In genomic region chr17:44846206-44846605, GRCh38 we compare ENCODE assay signal across 33 cellular contexts. TPM values are rescaled to one million over a fixed set of nuclear protein-coding genes. Genes with fewer than 3 reads are reported as not detected.
A peak's percentile ranks its signal among the peaks of the same experiment; 100 is the strongest.
DNase-seq lines count a peak whose midpoint lies in the region; ATAC-seq and TF ChIP-seq lines count a peak whose summit lies in the region.
"Had no signal": no experiment of that assay in that cellular context is flagged by ENCODE, and none has a peak within 500 bp of the region (broad histone marks: within the 10 kb centered on the region; RNA-seq: fewer than 3 reads in every experiment).

No MANE protein-coding gene starts in this region.

- 78% methylated on average over 8 of the region's 8 CpGs for WGBS in right cardiac atrium
- no CpG with 5 or more reads among the region's 8 CpGs for WGBS in neuronal stem cell (ENCODE audit: extremely low coverage in 2 of 2, insufficient read length in 2 of 2, insufficient replicate concordance in 1 of 2), 2 donors
- no CpG with 5 or more reads among the region's 8 CpGs for WGBS in mesendoderm (ENCODE audit: extremely low coverage, insufficient coverage, low lambda C conversion rate)

- H3K4me3 Mint-ChIP-seq in WTC11 = no peak overlapping the region
- no peak overlapping the region for H3K4me3 Mint-ChIP-seq in activated T-helper 1 cell treated with anti-CD3 and anti-CD28 coated beads, Interleukin-12 subunit alpha, Interleukin-12 subunit beta, Interleukin-2, Interleukin-4 antibody, amounts not matched to agents 30 ng/mL and 10 ng/mL and 1 ng/mL, durations not matched to agents 14 hours and 24 hours and 36 hours
- H3K4me3 Mint-ChIP-seq: CD4-positive, alpha-beta T cell had no signal

- H3K36me3 ChIP-seq in left ventricle myocardium inferior (peaks cover 15% of the 10 kb centered on the region), neuronal stem cell (replicated peaks in 1 of 2; ENCODE audit: control insufficient read depth in 2 of 2, insufficient read depth in 2 of 2, low read length in 2 of 2) (peaks cover 12 to 27% of the 10 kb centered on the region in 2 donors), osteoblast (ENCODE audit: insufficient read depth, low read length) (peaks cover 10% of the 10 kb centered on the region), mesendoderm (ENCODE audit: control insufficient read depth, insufficient read depth, low read length) (peaks cover 3% of the 10 kb centered on the region)

- H3K27ac ChIP-seq in left ventricle myocardium inferior (replicated peaks) (peak overlapping the region; percentile 79), right cardiac atrium (ENCODE audit: low read length) (no peak overlapping the region), neuronal stem cell (replicated peaks; ENCODE audit: low read length) (no peak overlapping the region), osteoblast (ENCODE audit: low read depth, low read length) (no peak overlapping the region), mesendoderm (ENCODE audit: low read depth, low read length) (no peak overlapping the region)
- H3K27ac ChIP-seq: BLaER1 treated with 17β-estradiol and CSF1 and Interleukin-3, amounts not matched to agents 10 nM and 100 nM; PC-9; SJCRH30 had no signal

- no peaks in the 10 kb centered on the region for H3K27me3 Mint-ChIP-seq in WTC11 (ENCODE audit: low read depth)
- H3K27me3 Mint-ChIP-seq in activated T-helper 1 cell treated with anti-CD3 and anti-CD28 coated beads, Interleukin-12 subunit alpha, Interleukin-12 subunit beta, Interleukin-2, Interleukin-4 antibody, amounts not matched to agents 30 ng/mL and 10 ng/mL and 1 ng/mL, durations not matched to agents 14 hours and 24 hours and 36 hours (ENCODE audit: insufficient read depth) = no peaks in the 10 kb centered on the region
- H3K27me3 Mint-ChIP-seq: CD4-positive, alpha-beta T cell had no signal

- ATAC-seq in right cardiac atrium = no peak
- ATAC-seq in WTC11 = no peak
- ATAC-seq: HepG2, K562, Right ventricle myocardium inferior, SK-N-SH treated with all-trans-retinoic acid at 6 μM for 48 hours had no signal

- TF ChIP-seq CTCF in left ventricle myocardium inferior (IDR thresholded peaks at IDR 0.05; ENCODE audit: borderline replicate concordance) (no peak), WTC11 (IDR thresholded peaks at IDR 0.05) (no peak), osteoblast (IDR thresholded peaks at IDR 0.05; ENCODE audit: extremely low read depth, low read depth, low read length) (no peak)

- no peak overlapping the region for H3K56ac ChIP-seq in mesendoderm (ENCODE audit: low read length)

- peaks cover 11% of the 10 kb centered on the region for H3K36me3 Mint-ChIP-seq in WTC11
- H3K36me3 Mint-ChIP-seq in activated T-helper 1 cell treated with anti-CD3 and anti-CD28 coated beads, Interleukin-12 subunit alpha, Interleukin-12 subunit beta, Interleukin-2, Interleukin-4 antibody, amounts not matched to agents 30 ng/mL and 10 ng/mL and 1 ng/mL, durations not matched to agents 14 hours and 24 hours and 36 hours (ENCODE audit: low read depth) = peaks cover 15% of the 10 kb centered on the region

- CTCF ChIA-PET in WTC11 (lab: Charles Lee) = interaction anchor here (0.5 to 3.3 kb wide), 5 partner anchors 15 to 259 kb away, joined by 3 to 33 read pairs (median 4); no protein-coding TSS in a partner anchor

- H2AFZ ChIP-seq in neuronal stem cell (ENCODE audit: low read length) (no peak overlapping the region), osteoblast (ENCODE audit: low read length) (no peak overlapping the region)
- H2AFZ ChIP-seq: PC-9 had no signal

- H3K23ac ChIP-seq in neuronal stem cell (ENCODE audit: low read depth, low read length, poor library complexity) (no peak overlapping the region), mesendoderm (ENCODE audit: low read length) (no peak overlapping the region)

- H3K9me3 Mint-ChIP-seq in WTC11 = no peaks in the 10 kb centered on the region
- H3K9me3 Mint-ChIP-seq in activated T-helper 1 cell treated with anti-CD3 and anti-CD28 coated beads, Interleukin-12 subunit alpha, Interleukin-12 subunit beta, Interleukin-2, Interleukin-4 antibody, amounts not matched to agents 30 ng/mL and 10 ng/mL and 1 ng/mL, durations not matched to agents 14 hours and 24 hours and 36 hours = no peaks in the 10 kb centered on the region
- H3K9me3 Mint-ChIP-seq: CD4-positive, alpha-beta T cell had no signal

- H3K9ac ChIP-seq in neuronal stem cell (ENCODE audit: low read depth, low read length, poor library complexity) (no peak overlapping the region), mesendoderm (ENCODE audit: low read length) (no peak overlapping the region)
- H3K9ac ChIP-seq: BLaER1 treated with 17β-estradiol and CSF1 and Interleukin-3, amounts not matched to agents 10 nM and 100 nM had no signal

- H3K27me3 ChIP-seq in left ventricle myocardium inferior (ENCODE audit: low read depth) (no peaks in the 10 kb centered on the region), right cardiac atrium (ENCODE audit: control insufficient read depth, insufficient read depth) (no peaks in the 10 kb centered on the region), neuronal stem cell (ENCODE audit: control insufficient read depth in 3 of 3, insufficient read depth in 3 of 3, low read depth in 1 of 3, low read length in 3 of 3) (no peaks in the 10 kb centered on the region), osteoblast (ENCODE audit: insufficient read depth, low read length) (no peaks in the 10 kb centered on the region), mesendoderm (ENCODE audit: insufficient read depth, low read length, poor library complexity) (no peaks in the 10 kb centered on the region)
- H3K27me3 ChIP-seq: BLaER1 treated with 17β-estradiol and CSF1 and Interleukin-3, amounts not matched to agents 10 nM and 100 nM; SJCRH30 had no signal

- no peak overlapping the region for H3K4me2 ChIP-seq in neuronal stem cell (ENCODE audit: insufficient read depth, low read length, poor library complexity, severe bottlenecking)
- H3K4me2 ChIP-seq in osteoblast (ENCODE audit: insufficient read depth, low read length) = no peak overlapping the region
- H3K4me2 ChIP-seq in mesendoderm (ENCODE audit: low read length) = no peak overlapping the region
- H3K4me2 ChIP-seq: PC-9 had no signal

- intact Hi-C loops in left ventricle myocardium inferior (cut with micrococcal nuclease) (no loop called here), right cardiac atrium (cut with DNase I) (no loop called here)
- intact Hi-C loops in activated T-helper 1 cell treated with anti-CD3 and anti-CD28 coated beads, Interleukin-12 subunit alpha, Interleukin-12 subunit beta, Interleukin-2, Interleukin-4 antibody, amounts not matched to agents 30 ng/mL and 10 ng/mL and 1 ng/mL, durations not matched to agents 14 hours and 24 hours and 36 hours (cut with micrococcal nuclease) = no loop called here

- H3K9me3 ChIP-seq in left ventricle myocardium inferior (replicated peaks) (no peaks in the 10 kb centered on the region), right cardiac atrium (ENCODE audit: control insufficient read depth, low read length) (no peaks in the 10 kb centered on the region), neuronal stem cell (replicated peaks in 1 of 2; ENCODE audit: control insufficient read depth in 2 of 2, insufficient read depth in 1 of 2, low read depth in 1 of 2, low read length in 2 of 2) (no peaks in the 10 kb centered on the region), osteoblast (ENCODE audit: low read depth, low read length) (no peaks in the 10 kb centered on the region)
- H3K9me3 ChIP-seq: BLaER1 treated with 17β-estradiol and CSF1 and Interleukin-3, amounts not matched to agents 10 nM and 100 nM; SJCRH30 had no signal

- no peak for DNase-seq in left ventricle myocardium inferior
- no peak for DNase-seq in right cardiac atrium
- DNase-seq in WTC11 (ENCODE audit: low spot score) = no peak
- no peak for DNase-seq in neuronal stem cell (ENCODE audit: low spot score)
- no peak for DNase-seq in osteoblast (ENCODE audit: insufficient read length, low spot score, missing footprints)
- no peak for DNase-seq in D341Med (ENCODE audit: low spot score)
- DNase-seq in activated T-helper 1 cell treated with anti-CD3 and anti-CD28 coated beads, Interleukin-12 subunit alpha, Interleukin-12 subunit beta, Interleukin-2, Interleukin-4 antibody, amounts not matched to agents 30 ng/mL and 10 ng/mL and 1 ng/mL, durations not matched to agents 14 hours and 24 hours and 36 hours (ENCODE audit: low spot score) = no peak
- DNase-seq in mesendoderm = no peak
- DNase-seq: CD4-positive, alpha-beta T cell; COR-L47; DMS79 treated with DMSO at 0.1 percent for 48 hours; GF-D8; Kasumi-1; MV-4-11; NCI-H1105; NCI-H146; NCI-H2029; NCI-H446; NCI-H524 treated with DMSO at 0.1 percent for 48 hours; NCI-H82; NK-92 treated with Interleukin-12 subunit alpha and Interleukin-12 subunit beta, amount 100 ng/mL, for 24 hours; PC-9; SJCRH30 had no signal

- no peak overlapping the region for H4K5ac ChIP-seq in mesendoderm (ENCODE audit: low read length)

- H3K4me1 ChIP-seq in left ventricle myocardium inferior (peaks cover 15% of the 10 kb centered on the region), right cardiac atrium (ENCODE audit: control insufficient read depth, insufficient read depth, low read length) (no peaks in the 10 kb centered on the region), neuronal stem cell (ENCODE audit: control insufficient read depth in 2 of 2, insufficient read depth in 1 of 2, low read depth in 1 of 2, low read length in 2 of 2) (peaks cover 9 to 11% of the 10 kb centered on the region in 2 donors), osteoblast (ENCODE audit: insufficient read depth, low read length) (peaks cover 2% of the 10 kb centered on the region), mesendoderm (ENCODE audit: control insufficient read depth, low read depth, low read length) (peaks cover 8% of the 10 kb centered on the region)

- H3K4me1 Mint-ChIP-seq in WTC11 = peaks cover 43% of the 10 kb centered on the region
- H3K4me1 Mint-ChIP-seq in activated T-helper 1 cell treated with anti-CD3 and anti-CD28 coated beads, Interleukin-12 subunit alpha, Interleukin-12 subunit beta, Interleukin-2, Interleukin-4 antibody, amounts not matched to agents 30 ng/mL and 10 ng/mL and 1 ng/mL, durations not matched to agents 14 hours and 24 hours and 36 hours (ENCODE audit: low read depth) = no peaks in the 10 kb centered on the region

- H3K27ac Mint-ChIP-seq in WTC11 = peak overlapping the region; percentile 14
- H3K27ac Mint-ChIP-seq in activated T-helper 1 cell treated with anti-CD3 and anti-CD28 coated beads, Interleukin-12 subunit alpha, Interleukin-12 subunit beta, Interleukin-2, Interleukin-4 antibody, amounts not matched to agents 30 ng/mL and 10 ng/mL and 1 ng/mL, durations not matched to agents 14 hours and 24 hours and 36 hours = no peak overlapping the region
- H3K27ac Mint-ChIP-seq: CD4-positive, alpha-beta T cell had no signal

- H3K18ac ChIP-seq in neuronal stem cell (ENCODE audit: low read length) (no peak overlapping the region), mesendoderm (ENCODE audit: low read length) (no peak overlapping the region)

- H2AK5ac ChIP-seq in neuronal stem cell (ENCODE audit: low read depth, low read length) (peak overlapping the region; percentile 26), mesendoderm (ENCODE audit: low read length) (no peak overlapping the region)

- H4K8ac ChIP-seq in neuronal stem cell (ENCODE audit: low read depth, low read length) (no peak overlapping the region), mesendoderm (ENCODE audit: low read depth, low read length) (no peak overlapping the region)

- H2BK5ac ChIP-seq in neuronal stem cell (ENCODE audit: low read length) (no peak overlapping the region), mesendoderm (ENCODE audit: low read length) (no peak overlapping the region)

- H2BK120ac ChIP-seq in neuronal stem cell (ENCODE audit: low read depth, low read length) (no peak overlapping the region), mesendoderm (ENCODE audit: low read depth, low read length) (no peak overlapping the region)

- H4K20me1 ChIP-seq in osteoblast (ENCODE audit: insufficient read depth, low read length) = no peaks in the 10 kb centered on the region

- POLR2A ChIA-PET in WTC11 (lab: Charles Lee) = interaction anchor here (0.6 kb wide), 1 partner anchor 10 kb away, joined by 3 read pairs; no protein-coding TSS in a partner anchor

- no peak overlapping the region for H2BK12ac ChIP-seq in neuronal stem cell (ENCODE audit: low read length)

- H3K79me1 ChIP-seq in neuronal stem cell (ENCODE audit: low read depth, low read length) (no peaks in the 10 kb centered on the region), mesendoderm (ENCODE audit: low read length) (no peaks in the 10 kb centered on the region)

- H3K79me2 ChIP-seq in osteoblast (ENCODE audit: insufficient read depth, low read length) = no peaks in the 10 kb centered on the region
- H3K79me2 ChIP-seq in mesendoderm (ENCODE audit: control insufficient read depth, insufficient read depth, low read length) = no peaks in the 10 kb centered on the region

- H3K4ac ChIP-seq in neuronal stem cell (ENCODE audit: low read length) (no peak overlapping the region), mesendoderm (ENCODE audit: low read depth, low read length) (no peak overlapping the region)

- H3K4me3 ChIP-seq in left ventricle myocardium inferior (no peak overlapping the region), right cardiac atrium (ENCODE audit: low read length) (no peak overlapping the region), neuronal stem cell (ENCODE audit: low read length in 2 of 2) (no peak overlapping the region), osteoblast (ENCODE audit: insufficient read depth, low read length) (no peak overlapping the region), mesendoderm (ENCODE audit: low read length) (no peak overlapping the region)
- H3K4me3 ChIP-seq: BLaER1 treated with 17β-estradiol and CSF1 and Interleukin-3, amounts not matched to agents 10 nM and 100 nM; K562; PC-9; SJCRH30 had no signal

- H4K91ac ChIP-seq in neuronal stem cell (ENCODE audit: low read depth, low read length, poor library complexity) = no peak overlapping the region

- H3K14ac ChIP-seq in neuronal stem cell (ENCODE audit: low read length) = no peak overlapping the region

- H2BK15ac ChIP-seq in neuronal stem cell (ENCODE audit: low read length) = no peak overlapping the region
- H2BK15ac ChIP-seq in mesendoderm (replicated peaks; ENCODE audit: low read depth) = no peak overlapping the region

RNA-seq across cellular contexts. Expression of gene HIGD1B, which starts 1.5 kb away (rescaled TPM):
- total RNA-seq in left ventricle myocardium inferior (18.3 TPM), right cardiac atrium (1 to 10 TPM; 1.6 to 5.5 (median 3.6) TPM), WTC11 (2021) (not detected in 3 replicates), osteoblast (not detected in 2 replicates)
- polyA plus RNA-seq in right cardiac atrium = 10.3 TPM
- not detected for polyA plus RNA-seq in neuronal stem cell (2013, experiment 1 of 2)
- not detected for polyA plus RNA-seq in neuronal stem cell (2013, experiment 2 of 2)
- not detected in 2 replicates for total RNA-seq in activated T-helper 1 cell treated with anti-CD3 and anti-CD28 coated beads, Interleukin-12 subunit alpha, Interleukin-12 subunit beta, Interleukin-2, Interleukin-4 antibody, amounts not matched to agents 30 ng/mL and 10 ng/mL and 1 ng/mL, durations not matched to agents 14 hours and 24 hours and 36 hours
- polyA plus RNA-seq in mesendoderm (2013, experiment 1 of 2) = not detected
- not detected for polyA plus RNA-seq in mesendoderm (2013, experiment 2 of 2)
- total RNA-seq: CD4-positive, alpha-beta T cell; H4; HepG2; HT1080; K562; M059J; PC-9; RPMI7951; SJCRH30 had no signal
- polyA plus RNA-seq: AG04450, HepG2, K562 had no signal

RNA-seq across cellular contexts. Expression of gene GJC1, which starts 16.1 kb away (rescaled TPM):
- total RNA-seq in left ventricle myocardium inferior (18.8 TPM), right cardiac atrium (10 to 100 TPM; 35.2 to 64.0 (median 48.5) TPM), WTC11 (2021) (102 to 107 TPM (median 104 TPM) in 3 replicates), osteoblast (10.3 and 10.5 TPM in 2 replicates)
- 20.8 TPM for polyA plus RNA-seq in right cardiac atrium
- polyA plus RNA-seq in neuronal stem cell (2013, experiment 1 of 2) = 43.0 TPM
- 45.1 TPM for polyA plus RNA-seq in neuronal stem cell (2013, experiment 2 of 2)
- total RNA-seq in activated T-helper 1 cell treated with anti-CD3 and anti-CD28 coated beads, Interleukin-12 subunit alpha, Interleukin-12 subunit beta, Interleukin-2, Interleukin-4 antibody, amounts not matched to agents 30 ng/mL and 10 ng/mL and 1 ng/mL, durations not matched to agents 14 hours and 24 hours and 36 hours = 4.7 and 5.7 TPM in 2 replicates
- polyA plus RNA-seq in mesendoderm (2013, experiment 1 of 2) = 35.4 TPM
- polyA plus RNA-seq in mesendoderm (2013, experiment 2 of 2) = 36.0 TPM
- total RNA-seq: CD4-positive, alpha-beta T cell had no signal

RNA-seq across cellular contexts. Expression of gene EFTUD2, which starts 53.0 kb away (rescaled TPM):
- total RNA-seq in left ventricle myocardium inferior = 62.0 TPM
- 10 to 100 TPM; 54.8 to 73.0 (median 59.5) TPM for total RNA-seq in right cardiac atrium
- polyA plus RNA-seq in right cardiac atrium = 27.7 TPM
- 128 to 162 TPM (median 148 TPM) in 3 replicates for total RNA-seq in WTC11 (2021)
- polyA plus RNA-seq in neuronal stem cell (2013, experiment 1 of 2) = 49.4 TPM
- polyA plus RNA-seq in neuronal stem cell (2013, experiment 2 of 2) = 48.1 TPM
- 72.7 and 81.0 TPM in 2 replicates for total RNA-seq in osteoblast
- 206 and 219 TPM in 2 replicates for total RNA-seq in activated T-helper 1 cell treated with anti-CD3 and anti-CD28 coated beads, Interleukin-12 subunit alpha, Interleukin-12 subunit beta, Interleukin-2, Interleukin-4 antibody, amounts not matched to agents 30 ng/mL and 10 ng/mL and 1 ng/mL, durations not matched to agents 14 hours and 24 hours and 36 hours
- polyA plus RNA-seq in mesendoderm (2013, experiment 1 of 2) = 95.7 TPM
- 98.4 TPM for polyA plus RNA-seq in mesendoderm (2013, experiment 2 of 2)
